8 cellular contexts compared by ENCODE assay signal in genomic region chr19:6736169-6736916, GRCh38. TPM values are rescaled to one million over a fixed set of nuclear protein-coding genes. Genes with fewer than 3 reads are reported as not detected.
DNase-seq lines count a peak whose midpoint lies in the region; ATAC-seq, FAIRE-seq and TF ChIP-seq lines count a peak whose summit lies in the region.

No MANE protein-coding gene starts in this region.

- no peak for ATAC-seq in GM21786 (IDR thresholded peaks at IDR 0.05; ENCODE audit: unreplicated experiment)

- H3K27ac ChIP-seq in SK-N-MC (no peak overlapping the region), tibial nerve (peak overlapping the region; percentile 92 to 98 (median 98))

- H3K36me3 ChIP-seq in SK-N-MC (ENCODE audit: insufficient read depth, low read length) (no peaks in the 10 kb centered on the region), tibial nerve (peaks cover 0 to 40% (median 0%) of the 10 kb centered on the region in 3 donors)

- peak; percentile 50 for TF ChIP-seq CTCF in D721Med (IDR thresholded peaks at IDR 0.05; ENCODE audit: insufficient read depth, missing control alignments)
- TF ChIP-seq CTCF in glutamatergic neuron (IDR thresholded peaks at IDR 0.05; ENCODE audit: partially characterized antibody, unreplicated experiment) = peak; percentile 36
- TF ChIP-seq CTCF in tibial nerve (IDR thresholded peaks at IDR 0.05) = peak; percentile 48 to 73 (median 58)

- H3K27me3 Mint-ChIP-seq in activated naive CD4-positive, alpha-beta T cell treated with anti-CD3 and anti-CD28 coated beads, Interleukin-2, amount 50 U/mL, for 24 hours = no peaks in the 10 kb centered on the region
- peaks cover 10% of the 10 kb centered on the region for H3K27me3 Mint-ChIP-seq in glutamatergic neuron (ENCODE audit: unreplicated experiment)

- peak overlapping the region; percentile 94 for H3K27ac Mint-ChIP-seq in activated naive CD4-positive, alpha-beta T cell treated with anti-CD3 and anti-CD28 coated beads, Interleukin-2, amount 50 U/mL, for 24 hours
- H3K27ac Mint-ChIP-seq in glutamatergic neuron (ENCODE audit: unreplicated experiment) = peak overlapping the region; percentile 94

- 31% methylated on average over 22 to 24 of the region's 25 CpGs for WGBS in tibial nerve, 2 donors

- FAIRE-seq in D721Med (lab: Jason Lieb, UNC) = no peak

- H3K4me3 Mint-ChIP-seq in activated naive CD4-positive, alpha-beta T cell treated with anti-CD3 and anti-CD28 coated beads, Interleukin-2, amount 50 U/mL, for 24 hours = peak overlapping the region; percentile 88
- peak overlapping the region; percentile 98 for H3K4me3 Mint-ChIP-seq in glutamatergic neuron (ENCODE audit: unreplicated experiment)

- H3K9ac ChIP-seq in SK-N-MC (ENCODE audit: insufficient read length) = peak overlapping the region; percentile 90

- peaks cover 3% of the 10 kb centered on the region for H3K36me3 Mint-ChIP-seq in activated naive CD4-positive, alpha-beta T cell treated with anti-CD3 and anti-CD28 coated beads, Interleukin-2, amount 50 U/mL, for 24 hours
- no peaks in the 10 kb centered on the region for H3K36me3 Mint-ChIP-seq in glutamatergic neuron (ENCODE audit: unreplicated experiment)

- peak in 1 of 2 donors; percentile 22 for TF ChIP-seq POLR2A in tibial nerve (IDR thresholded peaks at IDR 0.05)

- peaks cover 0 to 40% (median 29%) of the 10 kb centered on the region in 4 donors for H3K4me1 ChIP-seq in tibial nerve

- H3K4me3 ChIP-seq in SK-N-MC (peak overlapping the region; percentile 85), tibial nerve (peak overlapping the region; percentile 66 to 95 (median 80))

- H3K27me3 ChIP-seq in tibial nerve = no peaks in the 10 kb centered on the region

- DNase-seq in D721Med (ENCODE audit: insufficient read length, low spot score) (no peak), HUDEP-2 (lab: John Stamatoyannopoulos, UW; ENCODE audit: unreplicated experiment in 76 of 76) (peak in 73 of 76 experiments; percentile 38 to 88 (median 70)), SK-N-MC (ENCODE audit: low read depth, low spot score) (no peak), glutamatergic neuron (peak; percentile 82), occipital lobe (lab: John Stamatoyannopoulos, UW) (peak; percentile 43), tibial nerve (ENCODE audit: low spot score in 2 of 2) (peak in 1 of 2 donors; percentile 59)

- no peaks in the 10 kb centered on the region for H3K9me3 Mint-ChIP-seq in activated naive CD4-positive, alpha-beta T cell treated with anti-CD3 and anti-CD28 coated beads, Interleukin-2, amount 50 U/mL, for 24 hours
- H3K9me3 Mint-ChIP-seq in glutamatergic neuron (ENCODE audit: unreplicated experiment) = peaks cover 17% of the 10 kb centered on the region

- H3K9me3 ChIP-seq in SK-N-MC (ENCODE audit: low read depth, low read length) = no peaks in the 10 kb centered on the region
- no peaks in the 10 kb centered on the region for H3K9me3 ChIP-seq in tibial nerve

- TF ChIP-seq EP300 in tibial nerve (IDR thresholded peaks at IDR 0.05) = peak in 1 of 2 donors; percentile 41

- H3K4me1 Mint-ChIP-seq in activated naive CD4-positive, alpha-beta T cell treated with anti-CD3 and anti-CD28 coated beads, Interleukin-2, amount 50 U/mL, for 24 hours = peaks cover 34% of the 10 kb centered on the region
- H3K4me1 Mint-ChIP-seq in glutamatergic neuron (ENCODE audit: low read depth, unreplicated experiment) = peaks cover 21% of the 10 kb centered on the region

RNA-seq across cellular contexts. Expression of gene GPR108, which starts 1.0 kb away (rescaled TPM):
- total RNA-seq in glutamatergic neuron (ENCODE audit: unreplicated experiment) (44.2 TPM), occipital lobe (11.2 TPM), tibial nerve (10 to 100 TPM; 53.4 to 79.2 (median 65.9) TPM)

RNA-seq across cellular contexts. Expression of gene TRIP10, which starts 3.1 kb away (rescaled TPM):
- total RNA-seq in glutamatergic neuron (ENCODE audit: unreplicated experiment) = 16.7 TPM
- 3.0 TPM for total RNA-seq in occipital lobe
- total RNA-seq in tibial nerve = 100 to 1,000 TPM in 3 of 4 donors, 10 to 100 TPM in 1; 96.1 to 148 (median 110) TPM

RNA-seq across cellular contexts. Expression of gene C3, which starts 15.9 kb away (rescaled TPM):
- total RNA-seq in glutamatergic neuron (ENCODE audit: unreplicated experiment) (0.69 TPM), occipital lobe (12.3 TPM), tibial nerve (1,000 to 10,000 TPM in 1 of 4 donors, 100 to 1,000 TPM in 3; 256 to 1,128 (median 733) TPM)

RNA-seq across cellular contexts. Expression of gene SH2D3A, which starts 30.9 kb away (rescaled TPM):
- total RNA-seq in glutamatergic neuron (ENCODE audit: unreplicated experiment) = 0.32 TPM
- total RNA-seq in occipital lobe = not detected
- total RNA-seq in tibial nerve = 1 to 10 TPM in 1 of 4 donors, under 1 TPM in 2, not detected in 1; 0.39 to 4.2 (median 0.44) TPM

RNA-seq across cellular contexts. Expression of gene VAV1, which starts 36.2 kb away (rescaled TPM):
- not detected for total RNA-seq in glutamatergic neuron (ENCODE audit: unreplicated experiment)
- total RNA-seq in occipital lobe = 2.5 TPM
- total RNA-seq in tibial nerve = 10 to 100 TPM in 1 of 4 donors, 1 to 10 TPM in 3; 4.0 to 16.2 (median 5.8) TPM

Comparison
In these comparisons a context has a peak if more than half of its experiments do, and no peak if none do; other contexts are left out.
1. DNase-seq: peak in HUDEP-2 (73 of 76), glutamatergic neuron (single experiment) and occipital lobe (single experiment); none in D721Med (single experiment) and SK-N-MC (single experiment).
2. RNA of gene C3, which starts 15.9 kb away (total RNA-seq): 256 to 1,128 TPM in tibial nerve; 12.3 TPM in occipital lobe (single experiment) and 0.69 TPM in glutamatergic neuron (single experiment); every median in the first group is over 10 times any median in the second.
3. Peak in every context shown above with its lines, with median percentiles within 50 percentile points of each other: CTCF ChIP-seq.